In the genomic region with DNA sequence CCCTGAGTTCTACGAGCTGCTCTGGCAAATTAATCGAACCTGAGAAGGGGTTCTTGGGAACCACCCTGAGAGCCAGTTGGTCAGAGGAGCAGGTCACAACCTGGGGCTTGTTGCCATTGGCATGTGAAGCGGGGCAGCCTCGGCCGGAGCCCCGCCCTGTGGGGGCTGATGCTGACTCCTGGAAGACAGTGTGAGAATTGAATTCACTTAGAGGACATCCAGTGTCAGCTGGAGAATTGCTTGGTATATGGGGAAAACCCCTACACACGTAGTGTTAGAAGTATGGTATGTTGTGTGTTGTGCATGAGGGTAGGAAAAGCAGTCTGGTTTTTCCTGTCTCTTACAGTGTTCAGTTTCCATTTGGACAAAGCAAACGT, we compare ENCODE assay signal across 10 cellular contexts. TPM values are rescaled to one million over a fixed set of nuclear protein-coding genes. Genes with fewer than 3 reads are reported as not detected.
A peak's percentile ranks its signal among the peaks of the same experiment; 100 is the strongest.
DNase-seq lines count a peak whose midpoint lies in the region; TF ChIP-seq lines count a peak whose summit lies in the region.
"Had no signal": no experiment of that assay in that cellular context is flagged by ENCODE, and none has a peak within 500 bp of the region (broad histone marks: within the 10 kb centered on the region; RNA-seq: fewer than 3 reads in every experiment).

No MANE protein-coding gene starts in this region.

- peaks cover 3% of the 10 kb centered on the region; the same call in 1 of the 2 replicates for H3K36me3 ChIP-seq in HUES64 (ENCODE audit: insufficient read depth, low read length)

- no peak for TF ChIP-seq CTCF in progenitor cell of endocrine pancreas (IDR thresholded peaks at IDR 0.05; ENCODE audit: unreplicated experiment)

- no peak for DNase-seq in activated naive CD4-positive, alpha-beta T cell treated with anti-CD3 and anti-CD28 coated beads for 36 hours
- DNase-seq in activated naive CD4-positive, alpha-beta T cell treated with Interleukin-2 at 50 U/mL for 16 hours: no peak
- DNase-seq in epithelial cell of prostate (ENCODE audit: low read depth, low spot score): peak; percentile 8
- DNase-seq in progenitor cell of endocrine pancreas (ENCODE audit: low spot score, unreplicated experiment): no peak
- DNase-seq in NCI-H524 treated with DMSO at 0.1 percent for 48 hours (lab: John Stamatoyannopoulos, UW): no peak
- DNase-seq in EL: no peak
- no peak for DNase-seq in hippocampal formation (lab: John Stamatoyannopoulos, UW)
- DNase-seq: DND-41 had no signal

- no peaks in the 10 kb centered on the region for H3K27me3 Mint-ChIP-seq in activated naive CD4-positive, alpha-beta T cell treated with anti-CD3 and anti-CD28 coated beads for 36 hours (ENCODE audit: low read depth)
- H3K27me3 Mint-ChIP-seq in progenitor cell of endocrine pancreas: no peaks in the 10 kb centered on the region

- no peaks in the 10 kb centered on the region for H3K9me3 ChIP-seq in HUES64 (ENCODE audit: insufficient read depth, low read depth, low read length)

- H3K4me3 Mint-ChIP-seq in activated naive CD4-positive, alpha-beta T cell treated with anti-CD3 and anti-CD28 coated beads for 36 hours: peak overlapping the region; percentile 16
- peak overlapping the region; percentile 51 for H3K4me3 Mint-ChIP-seq in progenitor cell of endocrine pancreas (ENCODE audit: low read depth)

- no peak overlapping the region for H3K9ac ChIP-seq in HUES64 (ENCODE audit: low read depth, low read length)

- H3K27ac ChIP-seq in HUES64 (ENCODE audit: low read depth, low read length) (no peak overlapping the region), epithelial cell of prostate (no peak overlapping the region)

- H3K4me1 ChIP-seq in HUES64 (ENCODE audit: insufficient read depth, low read length): peaks cover 22% of the 10 kb centered on the region

- H3K4me3 ChIP-seq in HUES64 (ENCODE audit: low read length): peak overlapping the region; percentile 49

- peaks cover 57% of the 10 kb centered on the region for H3K4me1 Mint-ChIP-seq in activated naive CD4-positive, alpha-beta T cell treated with anti-CD3 and anti-CD28 coated beads for 36 hours (ENCODE audit: low read depth)
- peaks cover 37% of the 10 kb centered on the region for H3K4me1 Mint-ChIP-seq in progenitor cell of endocrine pancreas (ENCODE audit: low read depth)

- H3K27me3 ChIP-seq in HUES64 (ENCODE audit: insufficient read depth, low read length): no peaks in the 10 kb centered on the region

- intact Hi-C loops in activated naive CD4-positive, alpha-beta T cell treated with anti-CD3 and anti-CD28 coated beads for 36 hours (cut with micrococcal nuclease): loop anchor here (1.0 to 10.0 kb wide), 6 partner anchors 10 to 1250 kb away; partner anchors contain the start of gene CSTB

- peaks cover 45% of the 10 kb centered on the region for H3K36me3 Mint-ChIP-seq in activated naive CD4-positive, alpha-beta T cell treated with anti-CD3 and anti-CD28 coated beads for 36 hours (ENCODE audit: low read depth)
- peaks cover 32% of the 10 kb centered on the region for H3K36me3 Mint-ChIP-seq in progenitor cell of endocrine pancreas (ENCODE audit: insufficient read depth)

- H3K9me3 Mint-ChIP-seq in activated naive CD4-positive, alpha-beta T cell treated with anti-CD3 and anti-CD28 coated beads for 36 hours: no peaks in the 10 kb centered on the region
- no peaks in the 10 kb centered on the region for H3K9me3 Mint-ChIP-seq in progenitor cell of endocrine pancreas (ENCODE audit: low read depth)

- CTCF ChIA-PET in activated naive CD4-positive, alpha-beta T cell treated with anti-CD3 and anti-CD28 coated beads for 36 hours (lab: Charles Lee): no interaction called here

- 43% methylated on average over 7 of the region's 8 CpGs for WGBS in HUES64

- H3K27ac Mint-ChIP-seq in activated naive CD4-positive, alpha-beta T cell treated with anti-CD3 and anti-CD28 coated beads for 36 hours: no peak overlapping the region
- H3K27ac Mint-ChIP-seq in progenitor cell of endocrine pancreas: peak overlapping the region; percentile 98

RNA-seq across cellular contexts. Expression of gene SLC37A1, which starts 11.6 kb away (rescaled TPM):
- 10 to 100 TPM; 18.4 to 18.7 TPM for total RNA-seq in activated naive CD4-positive, alpha-beta T cell treated with anti-CD3 and anti-CD28 coated beads for 36 hours
- polyA plus RNA-seq in HUES64 (2013, experiment 1 of 2): 10.3 TPM
- polyA plus RNA-seq in HUES64 (2013, experiment 2 of 2): 11.4 TPM
- 58.4 and 60.2 TPM in 2 replicates for total RNA-seq in progenitor cell of endocrine pancreas

RNA-seq across cellular contexts. Expression of gene RSPH1, which starts 29.2 kb away (rescaled TPM):
- total RNA-seq in activated naive CD4-positive, alpha-beta T cell treated with anti-CD3 and anti-CD28 coated beads for 36 hours: under 1 TPM in 1 of 2 experiments, not detected in 1; 0.22 TPM
- polyA plus RNA-seq in HUES64 (2013, experiment 1 of 2): 0.25 TPM
- polyA plus RNA-seq in HUES64 (2013, experiment 2 of 2): not detected
- 4.4 and 7.1 TPM in 2 replicates for total RNA-seq in progenitor cell of endocrine pancreas
- total RNA-seq: activated CD8-positive, alpha-beta memory T cell treated with anti-CD3 and anti-CD28 coated beads for 36 hours had no signal
